Comparison of ENCODE assay signal across 29 cellular contexts in genomic region chr13:93744886-93745285, GRCh38.
"Had no signal": no experiment of that assay in that cellular context is flagged by ENCODE, and none has a peak within 500 bp of the region (broad histone marks: within the 10 kb centered on the region; RNA-seq: fewer than 3 reads in every experiment).

No MANE protein-coding gene starts in this region.

- FAIRE-seq: islet of Langerhans, kidney, pancreas had no signal

- H3K4me3 ChIP-seq: left lung, lower lobe of right lung, pancreas, prostate gland, skin epidermis, stomach, testis, thyroid gland, transverse colon, upper lobe of left lung, vagina had no signal

- H3K4me1 ChIP-seq: left lung, lower lobe of right lung, pancreas, prostate gland, stomach, testis, thyroid gland, transverse colon, upper lobe of left lung, vagina had no signal

- H3K9me3 ChIP-seq: left lung, lower lobe of right lung, pancreas, prostate gland, stomach, testis, thyroid gland, transverse colon, upper lobe of left lung, vagina had no signal

- H3K27ac ChIP-seq: left lung, lower lobe of right lung, pancreas, prostate gland, skin epidermis, stomach, testis, thyroid gland, transverse colon, upper lobe of left lung, vagina had no signal

- DNase-seq: hippocampal formation; immature natural killer cell; left colon; left lung; lower lobe of right lung; mammary epithelial cell; mesenchymal stem cell; naive thymus-derived CD8-positive, alpha-beta T cell; nucleus accumbens; pancreas; posterior cingulate gyrus; retina; right cardiac atrium; stimulated activated CD4-positive, alpha-beta T cell treated with anti-CD3 and anti-CD28 coated beads, Interleukin-12 subunit alpha, Interleukin-12 subunit beta, amount 100 ng/mL, for 4 hours; stimulated activated CD4-positive, alpha-beta T cell treated with anti-CD3 and anti-CD28 coated beads, Interleukin-15, amount 100 ng/mL, for 24 hours; stimulated activated CD4-positive, alpha-beta T cell treated with anti-CD3 and anti-CD28 coated beads, Interleukin-2, amount 100 ng/mL, for 24 hours; stimulated activated CD4-positive, alpha-beta T cell treated with anti-CD3 and anti-CD28 coated beads, Interleukin-4, amount 100 ng/mL, for 1 hour; stimulated activated naive B cell treated with anti-CD40 and anti-IgM and Interleukin-4, amounts not matched to agents 10 μg/mL and 1 μg/mL and 100 μg/mL, for 72 hours; stimulated activated naive CD8-positive, alpha-beta T cell treated with anti-CD3 and anti-CD28 coated beads, Interleukin-15, Interleukin-2, amounts not matched to agents 100 U/mL and 50 U/mL, for 24 hours; stomach; testis; thyroid gland; transverse colon; upper lobe of left lung had no signal

- H3K27me3 ChIP-seq: left lung, pancreas, stomach, testis, thyroid gland, transverse colon, upper lobe of left lung, vagina had no signal

- H3K36me3 ChIP-seq: left lung, lower lobe of right lung, pancreas, prostate gland, stomach, thyroid gland, transverse colon, upper lobe of left lung, vagina had no signal
